21 cellular contexts compared by ENCODE assay signal in genomic region chr5:112203229-112203628, GRCh38.
DNase-seq lines count a peak whose midpoint lies in the region; ATAC-seq lines count a peak whose summit lies in the region.
"Had no signal": no experiment of that assay in that cellular context is flagged by ENCODE, and none has a peak within 500 bp of the region (broad histone marks: within the 10 kb centered on the region; RNA-seq: fewer than 3 reads in every experiment).

No MANE protein-coding gene starts in this region.

- no peak overlapping the region for H3K27ac ChIP-seq in BLaER1
- H3K27ac ChIP-seq: A549, right atrium auricular region, SK-N-MC had no signal

- no peak overlapping the region for H3K9ac ChIP-seq in BLaER1

- H3K4me3 ChIP-seq in BLaER1: no peak overlapping the region
- H3K4me3 ChIP-seq: A549, right atrium auricular region, SK-N-MC had no signal

- H3K4me2 ChIP-seq in BLaER1: peak overlapping the region; percentile 49
- H3K4me2 ChIP-seq: A549 had no signal

- no peaks in the 10 kb centered on the region for H3K9me3 ChIP-seq in BLaER1
- H3K9me3 ChIP-seq: A549, right atrium auricular region had no signal

- H3K36me3 ChIP-seq in BLaER1: no peaks in the 10 kb centered on the region

- peak; percentile 21 for DNase-seq in astrocyte of the hippocampus (ENCODE audit: low read depth, low spot score)
- DNase-seq in stimulated activated CD4-positive, alpha-beta T cell treated with anti-CD3 and anti-CD28 coated beads, Interleukin-15, amount 100 ng/mL, for 24 hours: no peak
- DNase-seq in GM19240 (ENCODE audit: insufficient read length, low spot score): no peak
- DNase-seq in NCI-H774 (lab: John Stamatoyannopoulos, UW): no peak
- DNase-seq: activated CD8-positive, alpha-beta T cell treated with anti-CD3 and anti-CD28 coated beads, Interleukin-2, amount 10 ng/mL, durations not matched to agents 7 days and 5 days; activated T-cell treated with anti-CD3 and anti-CD28 coated beads, Interleukin-2, amount 50 U/mL, for 24 hours; effector memory CD4-positive, alpha-beta T cell; HCEC 1CT; immature natural killer cell; NCI-H1436 treated with DMSO at 0.1 percent for 48 hours; NCI-H748 treated with DMSO at 0.1 percent for 48 hours; occipital lobe had no signal

- peak; percentile 67 for ATAC-seq in GM21360 (IDR thresholded peaks at IDR 0.05; ENCODE audit: unreplicated experiment)
- ATAC-seq in HG03159 (IDR thresholded peaks at IDR 0.05; ENCODE audit: unreplicated experiment): peak; percentile 52
- ATAC-seq in HG03139 (IDR thresholded peaks at IDR 0.05; ENCODE audit: unreplicated experiment): no peak
- ATAC-seq: A549; activated CD8-positive, alpha-beta T cell treated with anti-CD3 and anti-CD28 coated beads, Interleukin-2, amount 10 ng/mL, durations not matched to agents 7 days and 5 days; HepG2; WTC11 had no signal

- H4K20me1 ChIP-seq in BLaER1: no peaks in the 10 kb centered on the region

- H3K4me1 ChIP-seq in BLaER1: peaks cover 28% of the 10 kb centered on the region
- H3K4me1 ChIP-seq: A549 had no signal

- H3K27me3 ChIP-seq in BLaER1: no peaks in the 10 kb centered on the region
- H3K27me3 ChIP-seq: right atrium auricular region had no signal
